In genomic region chr11:66906077-66906929, GRCh38 we compare ENCODE assay signal across 14 cellular contexts. TPM values are rescaled to one million over a fixed set of nuclear protein-coding genes. Genes with fewer than 3 reads are reported as not detected.
DNase-seq lines count a peak whose midpoint lies in the region; ATAC-seq and TF ChIP-seq lines count a peak whose summit lies in the region.
"Had no signal": no experiment of that assay in that cellular context is flagged by ENCODE, and none has a peak within 500 bp of the region (broad histone marks: within the 10 kb centered on the region; RNA-seq: fewer than 3 reads in every experiment).

No MANE protein-coding gene starts in this region.

- H4K20me1 ChIP-seq in neural progenitor cell (ENCODE audit: low read depth) = no peaks in the 10 kb centered on the region

- H3K36me3 Mint-ChIP-seq in neural progenitor cell (no peaks in the 10 kb centered on the region), mesothelial cell of epicardium (no peaks in the 10 kb centered on the region)
- no peaks in the 10 kb centered on the region for H3K36me3 Mint-ChIP-seq in activated T-cell treated with anti-CD3 and anti-CD28 coated beads, Interleukin-2, amount 50 U/mL, for 4 hours (ENCODE audit: insufficient read depth)

- H3K36me3 ChIP-seq in neural progenitor cell = no peaks in the 10 kb centered on the region
- H3K36me3 ChIP-seq: prostate gland had no signal

- in situ Hi-C loops in SK-MEL-5 (cut with HindIII; ENCODE audit: low pct_unique_long_range_greater_than_20kb, low sequenced_read_pairs) = no loop called here

- H3K4me3 Mint-ChIP-seq in neural progenitor cell (no peak overlapping the region), mesothelial cell of epicardium (no peak overlapping the region)
- no peak overlapping the region for H3K4me3 Mint-ChIP-seq in activated T-cell treated with anti-CD3 and anti-CD28 coated beads, Interleukin-2, amount 50 U/mL, for 4 hours
- H3K4me3 Mint-ChIP-seq: activated T-cell treated with anti-CD3 and anti-CD28 coated beads, Interleukin-2, amount 50 U/mL, for 24 hours had no signal

- H3K4me2 ChIP-seq in neural progenitor cell = peak overlapping the region; percentile 19

- no peaks in the 10 kb centered on the region for H3K27me3 ChIP-seq in neural progenitor cell
- H3K27me3 ChIP-seq: BE2C, body of pancreas had no signal

- no peak for ATAC-seq in HG03097 (IDR thresholded peaks at IDR 0.05; ENCODE audit: low FRiP score, unreplicated experiment)
- ATAC-seq in activated T-cell treated with anti-CD3 and anti-CD28 coated beads, Interleukin-2, amount 50 U/mL, for 4 hours = no peak

- H2AFZ ChIP-seq in neural progenitor cell (replicated peaks) = no peak overlapping the region

- no peaks in the 10 kb centered on the region for H3K9me3 ChIP-seq in neural progenitor cell (ENCODE audit: low read depth)
- H3K9me3 ChIP-seq: BE2C, body of pancreas, prostate gland had no signal

- peaks cover 19% of the 10 kb centered on the region for H3K4me1 ChIP-seq in neural progenitor cell
- H3K4me1 ChIP-seq: BE2C had no signal

- no peak overlapping the region for H3K27ac ChIP-seq in neural progenitor cell
- H3K27ac ChIP-seq: body of pancreas had no signal

- peaks cover 12% of the 10 kb centered on the region for H3F3A ChIP-seq in neural progenitor cell (ENCODE audit: low read depth)

- DNase-seq in COLO829 (ENCODE audit: low spot score) (peak; percentile 40), SK-MEL-5 (ENCODE audit: low read depth, low spot score) (peak; percentile 30), fibroblast of gingiva (ENCODE audit: low read depth) (peak; percentile 38), neural progenitor cell (ENCODE audit: low spot score) (peak; percentile 45), T1000 (lab: John Stamatoyannopoulos, UW) (no peak), mesothelial cell of epicardium (ENCODE audit: low spot score in 2 of 2, unreplicated experiment in 2 of 2) (no peak)
- DNase-seq in activated T-cell treated with anti-CD3 and anti-CD28 coated beads, Interleukin-2, amount 50 U/mL, for 4 hours = no peak
- DNase-seq: activated T-cell treated with anti-CD3 and anti-CD28 coated beads, Interleukin-2, amount 50 U/mL, for 24 hours; BE2C; NCI-H2107 had no signal

- H3K27ac Mint-ChIP-seq in neural progenitor cell (peak overlapping the region; percentile 87), mesothelial cell of epicardium (no peak overlapping the region)
- H3K27ac Mint-ChIP-seq: activated T-cell treated with anti-CD3 and anti-CD28 coated beads, Interleukin-2, amount 50 U/mL, for 24 hours had no signal

- H3K27me3 Mint-ChIP-seq in neural progenitor cell (ENCODE audit: insufficient read depth, low read depth) (peaks cover 8% of the 10 kb centered on the region), mesothelial cell of epicardium (ENCODE audit: low read depth) (no peaks in the 10 kb centered on the region)
- no peaks in the 10 kb centered on the region for H3K27me3 Mint-ChIP-seq in activated T-cell treated with anti-CD3 and anti-CD28 coated beads, Interleukin-2, amount 50 U/mL, for 4 hours (ENCODE audit: low read depth)
- H3K27me3 Mint-ChIP-seq: activated T-cell treated with anti-CD3 and anti-CD28 coated beads, Interleukin-2, amount 50 U/mL, for 24 hours had no signal

- no peak overlapping the region for H3K4me3 ChIP-seq in neural progenitor cell
- H3K4me3 ChIP-seq: body of pancreas, lung, prostate gland had no signal

- no peak overlapping the region for H3K9ac ChIP-seq in neural progenitor cell

- H3K4me1 Mint-ChIP-seq in neural progenitor cell = peaks cover 39% of the 10 kb centered on the region
- H3K4me1 Mint-ChIP-seq in activated T-cell treated with anti-CD3 and anti-CD28 coated beads, Interleukin-2, amount 50 U/mL, for 4 hours (ENCODE audit: low read depth) = no peaks in the 10 kb centered on the region
- H3K4me1 Mint-ChIP-seq in mesothelial cell of epicardium = no peaks in the 10 kb centered on the region

- no peaks in the 10 kb centered on the region for H3K79me2 ChIP-seq in neural progenitor cell (ENCODE audit: low read depth)

- TF ChIP-seq CTCF in neural progenitor cell (IDR thresholded peaks at IDR 0.05) = no peak
- TF ChIP-seq CTCF in mesothelial cell of epicardium (IDR thresholded peaks at IDR 0.05; ENCODE audit: unreplicated experiment) = no peak

- H3K9me3 Mint-ChIP-seq in neural progenitor cell (no peaks in the 10 kb centered on the region), mesothelial cell of epicardium (no peaks in the 10 kb centered on the region)
- no peaks in the 10 kb centered on the region for H3K9me3 Mint-ChIP-seq in activated T-cell treated with anti-CD3 and anti-CD28 coated beads, Interleukin-2, amount 50 U/mL, for 4 hours
- H3K9me3 Mint-ChIP-seq: activated T-cell treated with anti-CD3 and anti-CD28 coated beads, Interleukin-2, amount 50 U/mL, for 24 hours had no signal

RNA-seq across cellular contexts. Expression of gene LRFN4, which starts 49.4 kb away (rescaled TPM):
- total RNA-seq in SK-MEL-5 (2014; rRNA removed; shearing (Covaris generic)) = 3.9 and 5.8 TPM in 2 replicates
- polyA plus RNA-seq in SK-MEL-5 (2015; cell fraction: cytosol; rRNA removed) = 10.7 and 13.4 TPM in 2 replicates
- polyA plus RNA-seq in SK-MEL-5 (2015; cell fraction: nucleus; rRNA removed) = 17.8 and 25.1 TPM in 2 replicates
- total RNA-seq in neural progenitor cell (ENCODE audit: low replicate concordance) (6.7 and 27.9 TPM in 2 replicates), mesothelial cell of epicardium (26.6 to 28.1 TPM (median 27.5 TPM) in 3 replicates)
- total RNA-seq in activated T-cell treated with anti-CD3 and anti-CD28 coated beads, Interleukin-2, amount 50 U/mL, for 4 hours = 10 to 100 TPM; 26.7 to 39.9 (median 28.8) TPM

RNA-seq across cellular contexts. Expression of gene PC, which starts 51.9 kb away (rescaled TPM):
- 17.0 and 19.9 TPM in 2 replicates for total RNA-seq in SK-MEL-5 (2014; rRNA removed; shearing (Covaris generic))
- polyA plus RNA-seq in SK-MEL-5 (2015; cell fraction: cytosol; rRNA removed) = 12.1 and 15.9 TPM in 2 replicates
- polyA plus RNA-seq in SK-MEL-5 (2015; cell fraction: nucleus; rRNA removed) = 25.6 and 35.4 TPM in 2 replicates
- total RNA-seq in neural progenitor cell (ENCODE audit: low replicate concordance) (11.4 and 20.4 TPM in 2 replicates), mesothelial cell of epicardium (9.5 to 10.0 TPM (median 9.9 TPM) in 3 replicates)
- total RNA-seq in activated T-cell treated with anti-CD3 and anti-CD28 coated beads, Interleukin-2, amount 50 U/mL, for 4 hours = 10 to 100 TPM; 17.5 to 20.0 (median 18.4) TPM

Comparison
In these comparisons a context has a peak if more than half of its experiments do, and no peak if none do; other contexts are left out.
1. DNase-seq: peak in COLO829 (single experiment), SK-MEL-5 (single experiment), fibroblast of gingiva (single experiment) and neural progenitor cell (single experiment); none in T1000 (single experiment), activated T-cell treated with anti-CD3 and anti-CD28 coated beads, Interleukin-2, amount 50 U/mL, for 4 hours (single experiment) and mesothelial cell of epicardium (0 of 2).